20 cellular contexts compared by ENCODE assay signal in genomic region chr22:34914871-34915270, GRCh38.
DNase-seq lines count a peak whose midpoint lies in the region; ATAC-seq, FAIRE-seq and TF ChIP-seq lines count a peak whose summit lies in the region.
"Had no signal": no experiment of that assay in that cellular context is flagged by ENCODE, and none has a peak within 500 bp of the region (broad histone marks: within the 10 kb centered on the region; RNA-seq: fewer than 3 reads in every experiment).

No MANE protein-coding gene starts in this region.

- H3K23ac ChIP-seq in H1 (ENCODE audit: insufficient read length) = no peak overlapping the region

- no peak overlapping the region for H4K91ac ChIP-seq in H1 (replicated peaks; ENCODE audit: insufficient read length, low read length)

- no peak overlapping the region for H2BK120ac ChIP-seq in H1 (replicated peaks; ENCODE audit: low read depth, low read length)

- no peaks in the 10 kb centered on the region for H3K9me3 Mint-ChIP-seq in nephron

- ATAC-seq in HG02870 (IDR thresholded peaks at IDR 0.05; ENCODE audit: unreplicated experiment) (no peak), HG03039 (IDR thresholded peaks at IDR 0.05; ENCODE audit: unreplicated experiment) (no peak)

- no peak overlapping the region for H4K5ac ChIP-seq in H1 (ENCODE audit: insufficient read length, low read depth, low read length)

- 75% methylated on average over 3 of the region's 3 CpGs; no CpG with 5 or more reads in 1 of the 2 experiments for WGBS in H1 (ENCODE audit: extremely low coverage in 1 of 2, insufficient coverage in 1 of 2, insufficient read length in 1 of 2, insufficient replicate concordance in 2 of 2, low coverage in 1 of 2, low lambda C conversion rate in 2 of 2, missing lambda C conversion rate in 1 of 2), 2 experiments
- 55 to 68% (median 62%) methylated on average over 3 of the region's 3 CpGs for WGBS in stomach, 5 donors

- no peaks in the 10 kb centered on the region; the same call in 1 of the 2 replicates for H3K23me2 ChIP-seq in H1 (ENCODE audit: low read depth, low read length)

- H2AFZ ChIP-seq in H1 (ENCODE audit: low read length) = peak overlapping the region; percentile 3; the same call in 1 of the 2 replicates

- no peak overlapping the region for H3K4me2 ChIP-seq in H1 (ENCODE audit: insufficient read depth in 1 of 2, low read depth in 2 of 2, low read length in 2 of 2)

- no peak overlapping the region for H3K56ac ChIP-seq in H1 (replicated peaks; ENCODE audit: insufficient read length, low read depth, low read length)

- H3K4me3 ChIP-seq in H1 (ENCODE audit: extremely low read depth in 1 of 4, insufficient read depth in 2 of 4, low read depth in 3 of 4, low read length in 4 of 4) (no peak overlapping the region), stomach (no peak overlapping the region)

- no peak overlapping the region for H2BK12ac ChIP-seq in H1 (ENCODE audit: low read depth, low read length)

- H3K9ac ChIP-seq in H1 (replicated peaks in 1 of 4; ENCODE audit: extremely low read depth in 1 of 4, low read depth in 3 of 4, low read length in 3 of 4) = no peak overlapping the region

- no peak for TF ChIP-seq EP300 in H1 (IDR thresholded peaks at IDR 0.05; ENCODE audit: borderline replicate concordance in 1 of 2, low read depth in 2 of 2, low read length in 2 of 2)
- no peak for TF ChIP-seq EP300 in stomach (IDR thresholded peaks at IDR 0.05)

- no peak overlapping the region for H3K27ac ChIP-seq in H1 (ENCODE audit: low read depth, low read length)
- no peak overlapping the region for H3K27ac ChIP-seq in stomach

- H3K27me3 ChIP-seq in H1 (replicated peaks in 1 of 4; ENCODE audit: control insufficient read depth in 3 of 4, extremely low read depth in 1 of 4, insufficient read depth in 3 of 4, low read length in 3 of 4) = no peaks in the 10 kb centered on the region; a peak in 1 of 7 replicates
- H3K27me3 ChIP-seq in stomach = no peaks in the 10 kb centered on the region

- no peak overlapping the region for H2BK5ac ChIP-seq in H1 (ENCODE audit: low read depth, low read length)

- H2BK20ac ChIP-seq in H1 (ENCODE audit: low read length) = no peak overlapping the region

- peak overlapping the region; percentile 63 for H3K14ac ChIP-seq in H1 (ENCODE audit: insufficient read length)

- TF ChIP-seq POLR2A in H1 (IDR thresholded peaks at IDR 0.05; ENCODE audit: control extremely low read depth in 1 of 2, low read depth in 2 of 2, low read length in 2 of 2) (no peak), stomach (IDR thresholded peaks at IDR 0.05) (no peak)

- H4K8ac ChIP-seq in H1 (ENCODE audit: extremely low read depth, insufficient read depth, low read length) = no peak overlapping the region

- no peak overlapping the region for H2AK5ac ChIP-seq in H1 (ENCODE audit: low read depth, low read length)

- H3K79me1 ChIP-seq in H1 (ENCODE audit: low read depth, low read length) = no peaks in the 10 kb centered on the region

- no peaks in the 10 kb centered on the region for H4K20me1 ChIP-seq in H1 (replicated peaks in 1 of 2; ENCODE audit: control insufficient read depth in 1 of 2, insufficient read depth in 2 of 2, low read length in 2 of 2)

- peak; percentile 49 for DNase-seq in AG08395 (ENCODE audit: low spot score)
- peak; percentile 72 for DNase-seq in OCI-M1 (lab: John Stamatoyannopoulos, UW)
- DNase-seq in H1 (ENCODE audit: low read depth in 1 of 2, low spot score in 2 of 2) = no peak
- no peak for DNase-seq in stomach
- DNase-seq in pons (ENCODE audit: low spot score) = no peak
- DNase-seq: CD4-positive, CD25-positive, alpha-beta regulatory T cell; DMS79; GDM1; GOT3; KG1; NCI-H1105; NCI-H187; NCI-H2171; NCI-H510A; SHP77 treated with DMSO at 0.1 percent for 48 hours had no signal

- TF ChIP-seq CTCF in H1 (IDR thresholded peaks at IDR 0.05; ENCODE audit: control extremely low read depth in 1 of 3, insufficient read depth in 1 of 3, low read depth in 1 of 3, low read length in 3 of 3) = no peak
- no peak for TF ChIP-seq CTCF in nephron (IDR thresholded peaks at IDR 0.05; ENCODE audit: unreplicated experiment in 3 of 3)
- TF ChIP-seq CTCF in stomach (IDR thresholded peaks at IDR 0.05) = no peak

- no peak overlapping the region for H3K4ac ChIP-seq in H1 (replicated peaks; ENCODE audit: insufficient read length, low read depth, low read length)

- POLR2A ChIA-PET in H1 (lab: Charles Lee; ENCODE audit: partially characterized antibody) = no interaction called here

- H3K27ac Mint-ChIP-seq in nephron = peak overlapping the region; percentile 22 to 77 (median 65)
- H3K27ac Mint-ChIP-seq: CD4-positive, CD25-positive, alpha-beta regulatory T cell had no signal

- CTCF ChIA-PET in H1 (lab: Charles Lee; ENCODE audit: partially characterized antibody) = interaction anchor here (1.1 to 1.4 kb wide), 3 partner anchors 11 to 129 kb away, joined by 3 to 5 read pairs (median 3); no protein-coding TSS in a partner anchor

- H3K36me3 ChIP-seq in H1 (ENCODE audit: control insufficient read depth in 2 of 4, insufficient read depth in 4 of 4, low read length in 3 of 4) = no peaks in the 10 kb centered on the region
- H3K36me3 ChIP-seq in stomach = no peaks in the 10 kb centered on the region

- peaks cover 53% of the 10 kb centered on the region for H3K4me1 Mint-ChIP-seq in nephron
- H3K4me1 Mint-ChIP-seq: CD4-positive, CD25-positive, alpha-beta regulatory T cell had no signal

- H3K18ac ChIP-seq in H1 (ENCODE audit: extremely low read depth, low read length) = no peak overlapping the region

- no peak for TF ChIP-seq RAD21 in H1 (IDR thresholded peaks at IDR 0.05 in 1 of 2, conservative IDR thresholded peaks at IDR 0.05 in 1 of 2; ENCODE audit: low read depth in 2 of 2, low read length in 2 of 2)

- intact Hi-C loops in stomach (cut with DNase I; ENCODE audit: low total_unique reads) = no loop called here

- no peaks in the 10 kb centered on the region for H3K36me3 Mint-ChIP-seq in nephron (ENCODE audit: low read depth)
- H3K36me3 Mint-ChIP-seq: CD4-positive, CD25-positive, alpha-beta regulatory T cell had no signal

- H2BK15ac ChIP-seq in H1 (ENCODE audit: low read length) = no peak overlapping the region

- H3K4me1 ChIP-seq in H1 (replicated peaks in 1 of 4; ENCODE audit: control insufficient read depth in 3 of 4, insufficient read depth in 4 of 4, low read length in 3 of 4) = peaks cover 0 to 4% (median 0%) of the 10 kb centered on the region in 4 experiments; a peak in 1 of 7 replicates
- no peaks in the 10 kb centered on the region for H3K4me1 ChIP-seq in stomach

- H3K9me3 ChIP-seq in H1 (ENCODE audit: insufficient read depth in 2 of 2, low read depth in 1 of 2, low read length in 1 of 2) (no peaks in the 10 kb centered on the region), stomach (peaks cover 0 to 1% (median 0%) of the 10 kb centered on the region in 4 donors)

- H3K4me3 Mint-ChIP-seq in nephron = no peak overlapping the region
- H3K4me3 Mint-ChIP-seq: CD4-positive, CD25-positive, alpha-beta regulatory T cell had no signal

- H3K27me3 Mint-ChIP-seq in nephron (ENCODE audit: low read depth) = peaks cover 9% of the 10 kb centered on the region

- no peak for FAIRE-seq in H1 (lab: Jason Lieb, UNC)
- FAIRE-seq: A204.1, RCC 7860 had no signal

- no peaks in the 10 kb centered on the region for H3K79me2 ChIP-seq in H1 (ENCODE audit: control insufficient read depth in 1 of 2, insufficient read depth in 2 of 2, low read length in 2 of 2)

TF ChIP-seq in H1, 55 proteins besides CTCF, POLR2A, EP300 and RAD21:
- TF ChIP-seq BCL11A (IDR thresholded peaks at IDR 0.05; ENCODE audit: low read depth in 2 of 2, low read length in 2 of 2) = no peak

Comparison
In these comparisons a context has a peak if more than half of its experiments do, and no peak if none do; other contexts are left out.
1. DNase-seq: peak in AG08395 (single experiment) and OCI-M1 (single experiment); none in H1 (0 of 2), stomach (single experiment) and pons (single experiment).